16 cellular contexts compared by ENCODE assay signal in genomic region chr15:67086650-67086941, GRCh38. TPM values are rescaled to one million over a fixed set of nuclear protein-coding genes. Genes with fewer than 3 reads are reported as not detected.
DNase-seq lines count a peak whose midpoint lies in the region; ATAC-seq and TF ChIP-seq lines count a peak whose summit lies in the region.
"Had no signal": no experiment of that assay in that cellular context is flagged by ENCODE, and none has a peak within 500 bp of the region (broad histone marks: within the 10 kb centered on the region; RNA-seq: fewer than 3 reads in every experiment).

No MANE protein-coding gene starts in this region.

- no peak for TF ChIP-seq EP300 in stomach (IDR thresholded peaks at IDR 0.05)

- H3K36me3 ChIP-seq in RWPE2 (ENCODE audit: low read depth): peaks cover 29% of the 10 kb centered on the region
- no peaks in the 10 kb centered on the region for H3K36me3 ChIP-seq in stomach
- H3K36me3 ChIP-seq in neuronal stem cell (replicated peaks in 1 of 2; ENCODE audit: control insufficient read depth in 2 of 2, insufficient read depth in 2 of 2, low read length in 2 of 2): peaks cover 0 to 45% of the 10 kb centered on the region in 2 donors
- H3K36me3 ChIP-seq: WERI-Rb-1 had no signal

- H3K4me1 ChIP-seq in RWPE2 (ENCODE audit: insufficient read depth, poor library complexity, severe bottlenecking) (peaks cover 76% of the 10 kb centered on the region), foreskin keratinocyte (peaks cover 77% of the 10 kb centered on the region), stomach (peaks cover 94 to 100% (median 99%) of the 10 kb centered on the region in 4 donors), neuronal stem cell (ENCODE audit: control insufficient read depth in 2 of 2, insufficient read depth in 1 of 2, low read depth in 1 of 2, low read length in 2 of 2) (peaks cover 15 to 38% of the 10 kb centered on the region in 2 donors)

- H2BK15ac ChIP-seq in neuronal stem cell (ENCODE audit: low read length): no peak overlapping the region

- no peak overlapping the region for H3K18ac ChIP-seq in neuronal stem cell (ENCODE audit: low read length)

- H2AFZ ChIP-seq in neuronal stem cell (ENCODE audit: low read length): no peak overlapping the region

- H3K27me3 ChIP-seq in RWPE2 (ENCODE audit: insufficient read depth, poor library complexity, severe bottlenecking): no peaks in the 10 kb centered on the region
- H3K27me3 ChIP-seq in foreskin keratinocyte: no peaks in the 10 kb centered on the region
- H3K27me3 ChIP-seq in stomach: no peaks in the 10 kb centered on the region
- H3K27me3 ChIP-seq in neuronal stem cell (ENCODE audit: control insufficient read depth in 3 of 3, insufficient read depth in 3 of 3, low read depth in 1 of 3, low read length in 3 of 3): no peaks in the 10 kb centered on the region

- no peak for ATAC-seq in activated CD8-positive, alpha-beta T cell treated with anti-CD3 and anti-CD28 coated beads for 36 hours
- no peak for ATAC-seq in activated CD8-positive, alpha-beta T cell treated with anti-CD3 and anti-CD28 coated beads, Interleukin-2, amount 10 ng/mL, durations not matched to agents 7 days and 5 days
- ATAC-seq in RWPE2 (ENCODE audit: low read depth) (no peak), foreskin keratinocyte (no peak), GM18520 (IDR thresholded peaks at IDR 0.05; ENCODE audit: unreplicated experiment) (no peak)

- H3K4me1 Mint-ChIP-seq in activated CD8-positive, alpha-beta T cell treated with anti-CD3 and anti-CD28 coated beads for 36 hours (ENCODE audit: low read depth): peaks cover 95% of the 10 kb centered on the region
- H3K4me1 Mint-ChIP-seq in activated CD8-positive, alpha-beta T cell treated with anti-CD3 and anti-CD28 coated beads, Interleukin-2, amount 10 ng/mL, durations not matched to agents 7 days and 5 days (ENCODE audit: low read depth): peaks cover 98% of the 10 kb centered on the region

- no peak overlapping the region for H3K4me2 ChIP-seq in neuronal stem cell (ENCODE audit: insufficient read depth, low read length, poor library complexity, severe bottlenecking)

- no peak overlapping the region for H3K14ac ChIP-seq in neuronal stem cell (ENCODE audit: low read length)

- no peak overlapping the region for H4K91ac ChIP-seq in neuronal stem cell (ENCODE audit: low read depth, low read length, poor library complexity)

- no peak for TF ChIP-seq POLR2A in stomach (IDR thresholded peaks at IDR 0.05)

- no peak overlapping the region for H2BK120ac ChIP-seq in neuronal stem cell (ENCODE audit: low read depth, low read length)

- H3K36me3 Mint-ChIP-seq in activated CD8-positive, alpha-beta T cell treated with anti-CD3 and anti-CD28 coated beads for 36 hours (ENCODE audit: low read depth): peaks cover 13% of the 10 kb centered on the region
- peaks cover 55% of the 10 kb centered on the region for H3K36me3 Mint-ChIP-seq in activated CD8-positive, alpha-beta T cell treated with anti-CD3 and anti-CD28 coated beads, Interleukin-2, amount 10 ng/mL, durations not matched to agents 7 days and 5 days (ENCODE audit: low read depth)

- intact Hi-C loops in activated CD8-positive, alpha-beta T cell treated with anti-CD3 and anti-CD28 coated beads for 36 hours (cut with micrococcal nuclease): loop anchor here (5.0 to 10.0 kb wide), 3 partner anchors 36 to 218 kb away; no protein-coding TSS in a partner anchor
- intact Hi-C loops in stomach (cut with DNase I; ENCODE audit: low total_unique reads): no loop called here

- no peak overlapping the region for H4K8ac ChIP-seq in neuronal stem cell (ENCODE audit: low read depth, low read length)

- H3K23ac ChIP-seq in neuronal stem cell (ENCODE audit: low read depth, low read length, poor library complexity): no peak overlapping the region

- H3K9me3 Mint-ChIP-seq in activated CD8-positive, alpha-beta T cell treated with anti-CD3 and anti-CD28 coated beads for 36 hours: peaks cover 5% of the 10 kb centered on the region
- H3K9me3 Mint-ChIP-seq in activated CD8-positive, alpha-beta T cell treated with anti-CD3 and anti-CD28 coated beads, Interleukin-2, amount 10 ng/mL, durations not matched to agents 7 days and 5 days (ENCODE audit: insufficient read depth): no peaks in the 10 kb centered on the region

- peaks cover 5% of the 10 kb centered on the region for H3K79me1 ChIP-seq in neuronal stem cell (ENCODE audit: low read depth, low read length)

- H3K4ac ChIP-seq in neuronal stem cell (ENCODE audit: low read length): no peak overlapping the region

- no peak overlapping the region for H3K4me3 Mint-ChIP-seq in activated CD8-positive, alpha-beta T cell treated with anti-CD3 and anti-CD28 coated beads for 36 hours
- no peak overlapping the region for H3K4me3 Mint-ChIP-seq in activated CD8-positive, alpha-beta T cell treated with anti-CD3 and anti-CD28 coated beads, Interleukin-2, amount 10 ng/mL, durations not matched to agents 7 days and 5 days

- H3K27ac ChIP-seq in RWPE2 (ENCODE audit: poor library complexity, severe bottlenecking): peak overlapping the region; percentile 27
- peak overlapping the region; percentile 33 for H3K27ac ChIP-seq in foreskin keratinocyte
- peak overlapping the region; percentile 9 to 76 (median 58) for H3K27ac ChIP-seq in stomach
- H3K27ac ChIP-seq in neuronal stem cell (replicated peaks; ENCODE audit: low read length): no peak overlapping the region
- H3K27ac ChIP-seq: WERI-Rb-1 had no signal

- H3K27ac Mint-ChIP-seq in activated CD8-positive, alpha-beta T cell treated with anti-CD3 and anti-CD28 coated beads for 36 hours: peak overlapping the region; percentile 85
- no peak overlapping the region for H3K27ac Mint-ChIP-seq in activated CD8-positive, alpha-beta T cell treated with anti-CD3 and anti-CD28 coated beads, Interleukin-2, amount 10 ng/mL, durations not matched to agents 7 days and 5 days

- H2BK12ac ChIP-seq in neuronal stem cell (ENCODE audit: low read length): no peak overlapping the region

- CTCF ChIA-PET in activated CD8-positive, alpha-beta T cell treated with anti-CD3 and anti-CD28 coated beads for 36 hours (lab: Charles Lee): interaction anchor here (0.7 to 8.0 kb wide), 4 partner anchors 16 to 140 kb away, joined by 3 to 46 read pairs (median 4); no protein-coding TSS in a partner anchor
- CTCF ChIA-PET in activated CD8-positive, alpha-beta T cell treated with anti-CD3 and anti-CD28 coated beads, Interleukin-2, amount 10 ng/mL, durations not matched to agents 7 days and 5 days (lab: Charles Lee): interaction anchor here (1.1 to 1.9 kb wide), 5 partner anchors 8 to 38 kb away, joined by 3 to 5 read pairs (median 4); no protein-coding TSS in a partner anchor

- H3K9me3 ChIP-seq in RWPE2 (ENCODE audit: severe bottlenecking) (no peaks in the 10 kb centered on the region), stomach (no peaks in the 10 kb centered on the region), neuronal stem cell (replicated peaks in 1 of 2; ENCODE audit: control insufficient read depth in 2 of 2, insufficient read depth in 1 of 2, low read depth in 1 of 2, low read length in 2 of 2) (peaks cover 0 to 4% of the 10 kb centered on the region in 2 donors)

- no peak for TF ChIP-seq CTCF in activated CD8-positive, alpha-beta T cell treated with anti-CD3 and anti-CD28 coated beads for 36 hours (IDR thresholded peaks at IDR 0.05)
- TF ChIP-seq CTCF in RWPE2 (IDR thresholded peaks at IDR 0.05; ENCODE audit: poor library complexity, severe bottlenecking) (no peak), foreskin keratinocyte (conservative IDR thresholded peaks at IDR 0.05) (no peak), stomach (IDR thresholded peaks at IDR 0.05) (no peak)

- POLR2A ChIA-PET in activated CD8-positive, alpha-beta T cell treated with anti-CD3 and anti-CD28 coated beads for 36 hours (lab: Charles Lee): interaction anchor here (1.2 to 3.6 kb wide), 8 partner anchors 8 to 61 kb away, joined by 3 to 51 read pairs (median 7); no protein-coding TSS in a partner anchor
- POLR2A ChIA-PET in activated CD8-positive, alpha-beta T cell treated with anti-CD3 and anti-CD28 coated beads, Interleukin-2, amount 10 ng/mL, durations not matched to agents 7 days and 5 days (lab: Charles Lee): interaction anchor here (0.7 to 10.1 kb wide), 8 partner anchors 11 to 167 kb away, joined by 3 to 124 read pairs (median 6); partner anchors contain the start of gene SMAD3

- no peak overlapping the region for H2BK5ac ChIP-seq in neuronal stem cell (ENCODE audit: low read length)

- no peak for DNase-seq in activated CD8-positive, alpha-beta T cell treated with anti-CD3 and anti-CD28 coated beads for 36 hours
- no peak for DNase-seq in activated CD8-positive, alpha-beta T cell treated with anti-CD3 and anti-CD28 coated beads, Interleukin-2, amount 10 ng/mL, durations not matched to agents 7 days and 5 days
- DNase-seq in RWPE2 (ENCODE audit: low spot score) (no peak), foreskin keratinocyte (no peak), stomach (no peak), retina (no peak), neuronal stem cell (ENCODE audit: low spot score) (no peak)
- DNase-seq: activated gamma-delta T cell, dermis blood vessel endothelial cell, foreskin melanocyte, HCEC 1CT, NCI-H1092, NCI-H510A treated with DMSO at 0.1 percent for 48 hours, SIG-M5, WERI-Rb-1 had no signal

- H3K4me3 ChIP-seq in RWPE2 (ENCODE audit: severe bottlenecking) (no peak overlapping the region), stomach (no peak overlapping the region), neuronal stem cell (ENCODE audit: low read length in 2 of 2) (no peak overlapping the region)

- no peak overlapping the region for H2AK5ac ChIP-seq in neuronal stem cell (ENCODE audit: low read depth, low read length)

- no peaks in the 10 kb centered on the region for H3K27me3 Mint-ChIP-seq in activated CD8-positive, alpha-beta T cell treated with anti-CD3 and anti-CD28 coated beads for 36 hours
- H3K27me3 Mint-ChIP-seq in activated CD8-positive, alpha-beta T cell treated with anti-CD3 and anti-CD28 coated beads, Interleukin-2, amount 10 ng/mL, durations not matched to agents 7 days and 5 days (ENCODE audit: low read depth): peaks cover 2% of the 10 kb centered on the region

- 67 to 83% (median 79%) methylated on average over 4 to 5 of the region's 5 CpGs for WGBS in stomach, 5 donors
- no CpG with 5 or more reads among the region's 5 CpGs for WGBS in neuronal stem cell (ENCODE audit: extremely low coverage in 2 of 2, insufficient read length in 2 of 2, insufficient replicate concordance in 1 of 2), 2 donors

- no peak overlapping the region for H3K9ac ChIP-seq in neuronal stem cell (ENCODE audit: low read depth, low read length, poor library complexity)

RNA-seq across cellular contexts. Expression of gene SMAD3, which starts 21.2 kb away (rescaled TPM):
- 10 to 100 TPM; 22.3 to 24.7 TPM for total RNA-seq in activated CD8-positive, alpha-beta T cell treated with anti-CD3 and anti-CD28 coated beads for 36 hours
- total RNA-seq in activated CD8-positive, alpha-beta T cell treated with anti-CD3 and anti-CD28 coated beads, Interleukin-2, amount 10 ng/mL, durations not matched to agents 7 days and 5 days: 10 to 100 TPM; 26.8 to 27.1 TPM
- total RNA-seq in foreskin keratinocyte: 49.9 and 57.4 TPM in 2 replicates
- 27.2 and 29.4 TPM in 2 replicates for polyA plus RNA-seq in foreskin keratinocyte
- total RNA-seq in stomach: 100 to 1,000 TPM in 1 of 5 donors, 10 to 100 TPM in 4; 22.8 to 103 (median 48.1) TPM
- 10 to 100 TPM in 2 of 3 donors, 1 to 10 TPM in 1; 6.8 to 18.2 (median 10.7) TPM for polyA plus RNA-seq in stomach
- polyA plus RNA-seq in neuronal stem cell (2013, experiment 1 of 2): 32.6 TPM
- 32.9 TPM for polyA plus RNA-seq in neuronal stem cell (2013, experiment 2 of 2)
